1 cellular context compared by ENCODE assay signal in genomic region chr5:98190344-98190743, GRCh38.
TF ChIP-seq lines count a peak whose summit lies in the region.
"Not testable (repeated sequence)": the region's sequence is repeated elsewhere in the genome, so short reads cannot be mapped to it uniquely, and the experiment has no call there.

No MANE protein-coding gene starts in this region.

- not testable (repeated sequence) for H3K9me3 ChIP-seq in HEK293 (ENCODE audit: control insufficient read depth, insufficient read depth, low read depth, low read length)

- TF ChIP-seq CTCF in HEK293 (tag by site-specific recombination; IDR thresholded peaks at IDR 0.05), result not testable (repeated sequence)

- not testable (repeated sequence) for H3K4me1 ChIP-seq in HEK293 (ENCODE audit: control insufficient read depth, insufficient read depth, low read length)

- H3K36me3 ChIP-seq in HEK293 (ENCODE audit: control insufficient read depth in 2 of 2, insufficient read depth in 1 of 2, low read length in 2 of 2), result not testable (repeated sequence)

- POLR2A ChIA-PET in HEK293 (lab: Yijun Ruan, JAX), result not testable (repeated sequence)

- not testable (repeated sequence) for H3K27ac ChIP-seq in HEK293 (ENCODE audit: extremely low read depth, low read depth, low read length)

- CTCF ChIA-PET in HEK293 (lab: Yijun Ruan, JAX), result not testable (repeated sequence)

- not testable (repeated sequence) for H3K4me3 ChIP-seq in HEK293 (ENCODE audit: low read depth, low read length)

TF ChIP-seq in HEK293, 187 proteins besides CTCF, POLR2A, EP300 and RAD21:
- TF ChIP-seq SCRT2 (tag by site-specific recombination; IDR thresholded peaks at IDR 0.05) (peak; percentile 64), SCRT1 (tag by site-specific recombination; IDR thresholded peaks at IDR 0.05; ENCODE audit: borderline replicate concordance) (peak; percentile 79)
